In the genomic region with DNA sequence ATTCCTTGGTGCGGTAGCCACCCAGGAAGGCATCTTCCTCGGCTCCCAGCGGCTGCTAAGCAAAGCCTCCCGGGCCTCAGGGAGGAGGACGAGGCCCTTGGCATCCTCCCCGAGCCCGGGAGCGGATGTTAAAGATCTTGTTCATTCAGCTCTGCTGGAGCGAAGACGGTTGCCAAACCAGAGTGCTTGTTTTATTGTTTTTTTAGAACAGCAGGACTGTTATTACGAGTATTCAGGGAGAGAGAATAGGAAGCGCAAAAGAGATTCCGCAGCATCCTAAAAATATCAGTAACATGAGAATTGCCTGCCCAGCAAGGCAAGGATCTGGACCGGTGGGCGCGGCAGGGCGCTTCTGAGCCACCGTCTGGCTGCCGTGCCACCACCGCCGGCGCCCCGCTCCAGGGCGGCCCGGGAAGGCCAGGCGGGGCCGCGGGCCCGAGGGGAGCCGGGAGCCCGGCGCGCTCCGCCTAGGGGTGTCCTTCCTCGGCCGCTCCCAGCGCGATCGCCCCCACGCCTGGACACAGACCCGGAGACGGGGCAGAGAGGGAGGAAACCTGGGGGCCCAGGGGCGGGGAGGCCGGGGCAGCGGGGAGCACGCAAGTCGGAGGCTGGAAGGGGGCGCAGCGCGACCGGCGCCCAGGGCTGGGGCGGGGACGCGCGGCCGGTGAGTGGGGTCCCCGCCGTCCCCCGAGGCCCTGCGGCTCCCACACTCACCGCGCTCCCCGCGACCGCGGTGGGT, we compare ENCODE assay signal across 8 cellular contexts. TPM values are rescaled to one million over a fixed set of nuclear protein-coding genes. Genes with fewer than 3 reads are reported as not detected.
A peak's percentile ranks its signal among the peaks of the same experiment; 100 is the strongest.
DNase-seq lines count a peak whose midpoint lies in the region; ATAC-seq and TF ChIP-seq lines count a peak whose summit lies in the region.

No MANE protein-coding gene starts in this region.

- no peak overlapping the region for H4K91ac ChIP-seq in trophoblast cell (ENCODE audit: low read depth, low read length)

- no peak overlapping the region for H2BK12ac ChIP-seq in trophoblast cell (ENCODE audit: low read length)

- H2AFZ ChIP-seq in trophoblast cell (ENCODE audit: insufficient read depth, low read length, poor library complexity) = no peak overlapping the region

- H3K27me3 ChIP-seq in BE2C (peaks cover 100% of the 10 kb centered on the region), adipocyte (replicated peaks; ENCODE audit: control insufficient read depth, insufficient read depth, low read length) (peaks cover 52% of the 10 kb centered on the region), heart right ventricle (peaks cover 0 to 96% (median 44%) of the 10 kb centered on the region in 7 donors), trophoblast cell (ENCODE audit: insufficient read depth, low read length) (peaks cover 30% of the 10 kb centered on the region)

- no peak overlapping the region for H3K4ac ChIP-seq in trophoblast cell (ENCODE audit: low read depth, low read length)

- DNase-seq in BE2C (no peak), HuH-7.5 (ENCODE audit: low spot score) (peak; percentile 51), adipocyte (ENCODE audit: low read depth) (peak; percentile 80), heart right ventricle (peak in 1 of 2 donors; percentile 45), trophoblast cell (peak; percentile 93 to 96), NCI-H510A treated with DMSO at 0.1 percent for 48 hours (lab: John Stamatoyannopoulos, UW) (no peak), H4 (ENCODE audit: low spot score) (no peak)

- no peak overlapping the region for H4K12ac ChIP-seq in trophoblast cell (ENCODE audit: low read depth, low read length)

- TF ChIP-seq CTCF in BE2C (IDR thresholded peaks at IDR 0.05; ENCODE audit: low read depth, low read length) (no peak), heart right ventricle (IDR thresholded peaks at IDR 0.05) (peak in 3 of 9 donors; percentile 7 to 19 (median 9))

- ATAC-seq in GM19035 (IDR thresholded peaks at IDR 0.05; ENCODE audit: unreplicated experiment) (peak; percentile 27), heart right ventricle (peak; percentile 63 to 84 (median 72))

- no peak overlapping the region for H2BK120ac ChIP-seq in trophoblast cell (ENCODE audit: insufficient read depth, low read length, poor library complexity)

- H3K79me1 ChIP-seq in trophoblast cell (ENCODE audit: low read length) = peaks cover 3% of the 10 kb centered on the region

- no peak overlapping the region for H3K14ac ChIP-seq in trophoblast cell (ENCODE audit: low read length)

- no peak overlapping the region for H2BK5ac ChIP-seq in trophoblast cell (ENCODE audit: low read depth, low read length, poor library complexity)

- no peaks in the 10 kb centered on the region for H3K36me3 ChIP-seq in BE2C
- H3K36me3 ChIP-seq in adipocyte (ENCODE audit: control insufficient read depth, insufficient read depth, low read length, severe bottlenecking) = no peaks in the 10 kb centered on the region
- no peaks in the 10 kb centered on the region for H3K36me3 ChIP-seq in heart right ventricle
- H3K36me3 ChIP-seq in trophoblast cell (ENCODE audit: control insufficient read depth in 1 of 2, insufficient read depth in 2 of 2, low read length in 2 of 2) = no peaks in the 10 kb centered on the region

- H3K4me1 ChIP-seq in BE2C (no peaks in the 10 kb centered on the region; the same call in 1 of the 2 replicates), adipocyte (ENCODE audit: control insufficient read depth, insufficient read depth, low read length) (peaks cover 7% of the 10 kb centered on the region), heart right ventricle (peaks cover 5 to 34% (median 21%) of the 10 kb centered on the region in 9 donors), trophoblast cell (ENCODE audit: control insufficient read depth in 1 of 2, insufficient read depth in 2 of 2, low read length in 2 of 2) (peaks cover 8 to 13% of the 10 kb centered on the region in 2 experiments)

- H4K8ac ChIP-seq in trophoblast cell (ENCODE audit: low read depth, low read length) = peak overlapping the region; percentile 23

- H3K9me3 ChIP-seq in BE2C (no peaks in the 10 kb centered on the region; the same call in 1 of the 2 replicates), adipocyte (ENCODE audit: control insufficient read depth, low read length) (no peaks in the 10 kb centered on the region), heart right ventricle (no peaks in the 10 kb centered on the region), trophoblast cell (ENCODE audit: insufficient read depth, low read depth, low read length) (no peaks in the 10 kb centered on the region)

- peak overlapping the region; percentile 10; the same call in 1 of the 2 replicates for H3K4me3 ChIP-seq in BE2C (ENCODE audit: low read depth, low read length)
- peak overlapping the region; percentile 74 for H3K4me3 ChIP-seq in adipocyte (ENCODE audit: low read length)
- peak overlapping the region in 9 of 10 donors; percentile 53 to 64 (median 55) for H3K4me3 ChIP-seq in heart right ventricle
- H3K4me3 ChIP-seq in trophoblast cell (ENCODE audit: low read depth, low read length) = peak overlapping the region; percentile 37

- no peak overlapping the region for H3K23ac ChIP-seq in trophoblast cell (ENCODE audit: low read length)

- 2% methylated on average over 60 to 66 of the region's 67 CpGs for WGBS in heart right ventricle, 2 donors
- no CpG with 5 or more reads among the region's 67 CpGs for WGBS in trophoblast cell (ENCODE audit: extremely low coverage, insufficient coverage, insufficient read length)

- no peak overlapping the region for H2AK5ac ChIP-seq in trophoblast cell (ENCODE audit: low read length)

- H3K79me2 ChIP-seq in trophoblast cell (ENCODE audit: control insufficient read depth, insufficient read depth, low read length, poor library complexity) = peaks cover 2% of the 10 kb centered on the region

- H3K9ac ChIP-seq in adipocyte (ENCODE audit: low read length) = peak overlapping the region; percentile 2
- H3K9ac ChIP-seq in trophoblast cell (ENCODE audit: low read length) = no peak overlapping the region

- no peak overlapping the region for H3K18ac ChIP-seq in trophoblast cell (ENCODE audit: low read length)

- peak overlapping the region; percentile 33 to 94 (median 78) for H3K27ac ChIP-seq in heart right ventricle
- H3K27ac ChIP-seq in trophoblast cell (ENCODE audit: low read depth, low read length) = no peak overlapping the region

- H3K4me2 ChIP-seq in trophoblast cell (ENCODE audit: low read length) = peak overlapping the region; percentile 69

- intact Hi-C loops in heart right ventricle (cut with DNase I) = loop anchor here in 4 of 10 donors (10.0 kb wide), 2 partner anchors 575 to 585 kb away; no protein-coding TSS in a partner anchor

RNA-seq across cellular contexts. Expression of a gene that starts 0.8 kb away (rescaled TPM):
- not detected for polyA plus RNA-seq in BE2C (2012; ENCODE audit: insufficient read depth, insufficient read length, low read depth)
- 1 to 10 TPM in 9 of 10 donors, under 1 TPM in 1; 0.77 to 7.2 (median 4.2) TPM for total RNA-seq in heart right ventricle
- 1 to 10 TPM in 1 of 2 donors, under 1 TPM in 1; 0.38 to 1.2 TPM for polyA plus RNA-seq in heart right ventricle
- 0.53 and 0.71 TPM in 2 replicates for polyA plus RNA-seq in trophoblast cell (2013)
- 0.43 and 1.1 TPM in 2 replicates for total RNA-seq in H4 (2014; rRNA removed; shearing (Covaris generic))

RNA-seq across cellular contexts. Expression of a gene that starts 36.0 kb away (rescaled TPM):
- 1.7 TPM for polyA plus RNA-seq in BE2C (2012; ENCODE audit: insufficient read depth, insufficient read length, low read depth)
- total RNA-seq in heart right ventricle = 10 to 100 TPM; 13.3 to 33.7 (median 20.0) TPM
- polyA plus RNA-seq in heart right ventricle = 1 to 10 TPM; 6.1 to 7.2 TPM
- 4.4 and 4.5 TPM in 2 replicates for polyA plus RNA-seq in trophoblast cell (2013)
- total RNA-seq in H4 (2014; rRNA removed; shearing (Covaris generic)) = 5.4 and 6.5 TPM in 2 replicates

RNA-seq across cellular contexts. Expression of a gene that starts 43.2 kb away (rescaled TPM):
- 13.0 TPM for polyA plus RNA-seq in BE2C (2012; ENCODE audit: insufficient read depth, insufficient read length, low read depth)
- total RNA-seq in heart right ventricle = 10 to 100 TPM in 1 of 10 donors, 1 to 10 TPM in 5, under 1 TPM in 4; 0.08 to 18.7 (median 1.3) TPM
- polyA plus RNA-seq in heart right ventricle = under 1 TPM; 0.22 to 0.28 TPM
- 208 and 228 TPM in 2 replicates for polyA plus RNA-seq in trophoblast cell (2013)
- 51.9 and 68.5 TPM in 2 replicates for total RNA-seq in H4 (2014; rRNA removed; shearing (Covaris generic))

Comparison
In these comparisons a context has a peak if more than half of its experiments do, and no peak if none do; other contexts are left out.
1. DNase-seq: peak in HuH-7.5 (single experiment), adipocyte (single experiment) and trophoblast cell (2 of 2); none in BE2C (single experiment), NCI-H510A treated with DMSO at 0.1 percent for 48 hours (single experiment) and H4 (single experiment).
2. H3K4me3 ChIP-seq: peak in every context shown above with its lines; median percentile 74 in adipocyte; 55 in heart right ventricle; 37 in trophoblast cell; 10 in BE2C.